ENCODE assay signal across 25 cellular contexts in genomic region chr11:123107945-123108344, GRCh38.
"Had no signal": no experiment of that assay in that cellular context is flagged by ENCODE, and none has a peak within 500 bp of the region (broad histone marks: within the 10 kb centered on the region; RNA-seq: fewer than 3 reads in every experiment).

No MANE protein-coding gene starts in this region.

- H3K4me1 ChIP-seq: right lobe of liver had no signal

- H3K27ac ChIP-seq: body of pancreas, left ventricle myocardium inferior, right lobe of liver, skin epidermis, stomach, transverse colon, vagina, WERI-Rb-1 had no signal

- DNase-seq: activated CD4-positive, alpha-beta T cell treated with anti-CD3 and anti-CD28 coated beads, Interleukin-2, amount 10 ng/mL, durations not matched to agents 7 days and 5 days; activated CD4-positive, CD25-positive, alpha-beta regulatory T cell treated with anti-CD3 and anti-CD28 coated beads, Interleukin-2, amount 50 U/mL, for 72 hours; activated CD8-positive, alpha-beta memory T cell treated with anti-CD3 and anti-CD28 coated beads, Interleukin-2, amount 10 ng/mL, durations not matched to agents 7 days and 5 days; activated CD8-positive, alpha-beta T cell treated with anti-CD3 and anti-CD28 coated beads for 36 hours; activated gamma-delta T cell; activated T-cell treated with anti-CD3 and anti-CD28 coated beads for 4 hours; anterior cingulate cortex; body of pancreas; effector CD4-positive, alpha-beta T cell; glutamatergic neuron; hippocampal formation; left ventricle myocardium inferior; nucleus accumbens; right lobe of liver; stimulated activated CD4-positive, alpha-beta T cell treated with anti-CD3 and anti-CD28 coated beads, Interleukin-2, amount 100 ng/mL, for 24 hours; stomach; transverse colon; WERI-Rb-1 had no signal

- ATAC-seq: activated CD8-positive, alpha-beta memory T cell treated with anti-CD3 and anti-CD28 coated beads, Interleukin-2, amount 10 ng/mL, durations not matched to agents 7 days and 5 days; activated CD8-positive, alpha-beta T cell treated with anti-CD3 and anti-CD28 coated beads for 36 hours; body of pancreas; right lobe of liver; stimulated activated effector memory CD8-positive, alpha-beta T cell treated with anti-CD3 and anti-CD28 coated beads, Interleukin-12 subunit alpha, Interleukin-12 subunit beta, amount 100 ng/mL, for 72 hours had no signal

- H3K27me3 ChIP-seq: body of pancreas, right lobe of liver, stomach, transverse colon, vagina had no signal

- H3K36me3 ChIP-seq: left ventricle myocardium inferior, right lobe of liver, stomach, transverse colon, vagina, WERI-Rb-1 had no signal

- H3K36me3 Mint-ChIP-seq: activated CD8-positive, alpha-beta memory T cell treated with anti-CD3 and anti-CD28 coated beads, Interleukin-2, amount 10 ng/mL, durations not matched to agents 7 days and 5 days; activated naive CD4-positive, alpha-beta T cell treated with anti-CD3 and anti-CD28 coated beads, Interleukin-2, amount 50 U/mL, for 24 hours; stimulated activated effector memory CD8-positive, alpha-beta T cell treated with anti-CD3 and anti-CD28 coated beads, Interleukin-12 subunit alpha, Interleukin-12 subunit beta, amount 100 ng/mL, for 72 hours had no signal

- H3K27ac Mint-ChIP-seq: activated CD4-positive, alpha-beta T cell treated with anti-CD3 and anti-CD28 coated beads, Interleukin-2, amount 10 ng/mL, durations not matched to agents 7 days and 5 days; activated CD8-positive, alpha-beta memory T cell treated with anti-CD3 and anti-CD28 coated beads, Interleukin-2, amount 10 ng/mL, durations not matched to agents 7 days and 5 days; activated CD8-positive, alpha-beta T cell treated with anti-CD3 and anti-CD28 coated beads for 36 hours; activated naive CD4-positive, alpha-beta T cell treated with anti-CD3 and anti-CD28 coated beads, Interleukin-2, amount 50 U/mL, for 24 hours; activated T-helper 1 cell treated with anti-CD3 and anti-CD28 coated beads, Interleukin-12 subunit alpha, Interleukin-12 subunit beta, Interleukin-2, Interleukin-4 antibody, amounts not matched to agents 30 ng/mL and 10 ng/mL and 1 ng/mL, durations not matched to agents 14 hours and 24 hours and 36 hours; dendritic cell treated with granulocyte-macrophage colony-stimulating factor and Interleukin-4, amounts not matched to agents 40 ng/mL and 50 ng/mL, for 4 days; stimulated activated effector memory CD8-positive, alpha-beta T cell treated with anti-CD3 and anti-CD28 coated beads, Interleukin-12 subunit alpha, Interleukin-12 subunit beta, amount 100 ng/mL, for 72 hours; T-helper 2 cell treated with Interferon-gamma antibody and Interleukin-4, amounts not matched to agents 5 μg/mL and 100 μg/mL, for 36 hours had no signal

- H3K9me3 Mint-ChIP-seq: activated CD4-positive, alpha-beta T cell treated with anti-CD3 and anti-CD28 coated beads, Interleukin-2, amount 10 ng/mL, durations not matched to agents 7 days and 5 days; activated CD8-positive, alpha-beta T cell treated with anti-CD3 and anti-CD28 coated beads for 36 hours; activated naive CD4-positive, alpha-beta T cell treated with anti-CD3 and anti-CD28 coated beads, Interleukin-2, amount 50 U/mL, for 24 hours; activated T-helper 1 cell treated with anti-CD3 and anti-CD28 coated beads, Interleukin-12 subunit alpha, Interleukin-12 subunit beta, Interleukin-2, Interleukin-4 antibody, amounts not matched to agents 30 ng/mL and 10 ng/mL and 1 ng/mL, durations not matched to agents 14 hours and 24 hours and 36 hours; dendritic cell treated with granulocyte-macrophage colony-stimulating factor and Interleukin-4, amounts not matched to agents 40 ng/mL and 50 ng/mL, for 4 days; stimulated activated effector memory CD8-positive, alpha-beta T cell treated with anti-CD3 and anti-CD28 coated beads, Interleukin-12 subunit alpha, Interleukin-12 subunit beta, amount 100 ng/mL, for 72 hours; T-helper 2 cell treated with Interferon-gamma antibody and Interleukin-4, amounts not matched to agents 5 μg/mL and 100 μg/mL, for 36 hours had no signal

- H3K4me3 Mint-ChIP-seq: activated CD4-positive, alpha-beta T cell treated with anti-CD3 and anti-CD28 coated beads, Interleukin-2, amount 10 ng/mL, durations not matched to agents 7 days and 5 days; activated CD8-positive, alpha-beta memory T cell treated with anti-CD3 and anti-CD28 coated beads, Interleukin-2, amount 10 ng/mL, durations not matched to agents 7 days and 5 days; activated CD8-positive, alpha-beta T cell treated with anti-CD3 and anti-CD28 coated beads for 36 hours; activated naive CD4-positive, alpha-beta T cell treated with anti-CD3 and anti-CD28 coated beads, Interleukin-2, amount 50 U/mL, for 24 hours; activated T-helper 1 cell treated with anti-CD3 and anti-CD28 coated beads, Interleukin-12 subunit alpha, Interleukin-12 subunit beta, Interleukin-2, Interleukin-4 antibody, amounts not matched to agents 30 ng/mL and 10 ng/mL and 1 ng/mL, durations not matched to agents 14 hours and 24 hours and 36 hours; dendritic cell treated with granulocyte-macrophage colony-stimulating factor and Interleukin-4, amounts not matched to agents 40 ng/mL and 50 ng/mL, for 4 days; stimulated activated effector memory CD8-positive, alpha-beta T cell treated with anti-CD3 and anti-CD28 coated beads, Interleukin-12 subunit alpha, Interleukin-12 subunit beta, amount 100 ng/mL, for 72 hours; T-helper 2 cell treated with Interferon-gamma antibody and Interleukin-4, amounts not matched to agents 5 μg/mL and 100 μg/mL, for 36 hours had no signal

- H3K27me3 Mint-ChIP-seq: activated CD8-positive, alpha-beta T cell treated with anti-CD3 and anti-CD28 coated beads for 36 hours; activated naive CD4-positive, alpha-beta T cell treated with anti-CD3 and anti-CD28 coated beads, Interleukin-2, amount 50 U/mL, for 24 hours had no signal

- H3K9me3 ChIP-seq: body of pancreas, left ventricle myocardium inferior, right lobe of liver, stomach, transverse colon, vagina had no signal

- H3K4me3 ChIP-seq: body of pancreas, left ventricle myocardium inferior, right lobe of liver, skin epidermis, stomach, transverse colon, vagina had no signal
